Comparison of ENCODE assay signal across 1 cellular context in the genomic region with DNA sequence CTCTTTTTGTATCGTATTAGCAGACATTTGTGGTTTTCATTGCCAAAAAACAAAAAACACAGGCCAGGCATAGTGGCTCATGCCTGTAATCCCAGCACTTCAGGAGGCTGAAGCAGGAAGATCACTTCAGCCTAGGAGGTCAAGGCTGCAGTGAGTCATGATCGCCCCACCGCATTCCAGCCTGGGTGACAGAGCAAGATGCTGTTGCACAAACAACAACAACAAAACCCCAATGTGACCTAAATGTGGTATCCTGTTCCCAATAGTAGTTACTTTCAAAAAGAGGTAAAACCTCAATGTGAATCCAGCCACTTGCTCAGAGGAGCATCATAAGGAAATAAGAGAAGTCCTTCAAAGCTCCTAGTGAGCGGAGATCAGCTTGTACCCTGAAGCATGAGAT.
TF ChIP-seq lines count a peak whose summit lies in the region.

No MANE protein-coding gene starts in this region.

TF ChIP-seq in H1, 55 proteins besides CTCF, POLR2A, EP300 and RAD21:
- TF ChIP-seq TEAD4 (IDR thresholded peaks at IDR 0.05; ENCODE audit: low read depth, low read length) (peak; percentile 80), JUND (IDR thresholded peaks at IDR 0.05; ENCODE audit: low read length) (peak; percentile 36; the same call in 1 of the 2 replicates)
- TF ChIP-seq, protein P1, sequence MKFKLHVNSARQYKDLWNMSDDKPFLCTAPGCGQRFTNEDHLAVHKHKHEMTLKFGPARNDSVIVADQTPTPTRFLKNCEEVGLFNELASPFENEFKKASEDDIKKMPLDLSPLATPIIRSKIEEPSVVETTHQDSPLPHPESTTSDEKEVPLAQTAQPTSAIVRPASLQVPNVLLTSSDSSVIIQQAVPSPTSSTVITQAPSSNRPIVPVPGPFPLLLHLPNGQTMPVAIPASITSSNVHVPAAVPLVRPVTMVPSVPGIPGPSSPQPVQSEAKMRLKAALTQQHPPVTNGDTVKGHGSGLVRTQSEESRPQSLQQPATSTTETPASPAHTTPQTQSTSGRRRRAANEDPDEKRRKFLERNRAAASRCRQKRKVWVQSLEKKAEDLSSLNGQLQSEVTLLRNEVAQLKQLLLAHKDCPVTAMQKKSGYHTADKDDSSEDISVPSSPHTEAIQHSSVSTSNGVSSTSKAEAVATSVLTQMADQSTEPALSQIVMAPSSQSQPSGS (IDR thresholded peaks at IDR 0.05; ENCODE audit: low read length) = no peak
